ENCODE assay signal across 8 cellular contexts in the genomic region with DNA sequence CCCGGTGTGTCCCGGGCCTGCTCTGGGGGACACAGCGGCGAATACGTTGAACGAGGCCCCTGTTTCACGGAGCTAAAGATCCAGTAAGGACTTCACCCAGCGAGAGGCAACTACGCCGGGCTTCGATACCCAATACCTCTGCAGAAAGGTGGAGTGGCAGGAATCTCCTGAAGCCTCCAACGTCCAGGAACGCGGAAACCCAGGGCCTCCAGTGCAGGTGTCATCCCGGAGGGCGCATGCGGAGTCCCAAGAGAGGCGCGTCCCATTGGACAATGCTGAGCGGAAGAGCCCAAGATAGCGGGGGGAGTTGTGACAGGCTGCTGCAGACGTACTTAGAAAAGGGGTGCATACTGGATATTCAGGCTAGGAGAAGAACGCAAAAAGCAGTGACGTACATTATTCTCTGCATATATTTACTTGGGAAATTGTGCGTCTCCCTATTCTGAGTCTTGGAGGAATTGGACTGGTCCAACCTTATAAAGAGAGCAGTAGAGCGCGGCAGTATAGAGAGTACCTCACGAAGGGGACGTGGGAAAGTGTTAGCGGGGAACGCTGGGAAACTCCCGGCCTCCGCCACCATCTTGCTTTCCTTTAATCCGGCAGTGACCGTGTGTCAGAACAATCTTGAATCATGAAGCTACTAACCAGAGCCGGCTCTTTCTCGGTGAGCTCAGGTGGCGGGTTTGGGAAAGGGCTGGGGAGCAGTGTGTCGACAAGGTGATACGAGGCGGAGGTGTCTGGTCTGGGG. TPM values are rescaled to one million over a fixed set of nuclear protein-coding genes. Genes with fewer than 3 reads are reported as not detected.
DNase-seq lines count a peak whose midpoint lies in the region; ATAC-seq, FAIRE-seq and TF ChIP-seq lines count a peak whose summit lies in the region.

A gene (plus strand): TSS at position 569 of the 748 bp plus-strand sequence. CDS start 63 bp downstream, at position 632.

- peak within 1 kb of the TSS; percentile 87 for H3K27ac ChIP-seq in RWPE1

- DNase-seq in ELF-1 (ENCODE audit: low read depth, low spot score): peak; percentile 93
- DNase-seq in H54 (ENCODE audit: insufficient read length, low spot score): peak; percentile 84
- DNase-seq in LoVo (ENCODE audit: low spot score): peak; percentile 96
- peak; percentile 96 for DNase-seq in RWPE1 (ENCODE audit: low spot score)
- peak; percentile 95 for DNase-seq in fibroblast of peridontal ligament (ENCODE audit: extremely low read depth)
- peak; percentile 83 for DNase-seq in natural killer cell
- DNase-seq in stimulated activated naive CD4-positive, alpha-beta T cell (lab: John Stamatoyannopoulos, UW): peak; percentile 79 to 98 (median 88)

- intact Hi-C loops in natural killer cell (cut with micrococcal nuclease): loop anchor here (1.0 kb wide), 1 partner anchor 345 kb away; no protein-coding TSS in a partner anchor

- H3K27me3 Mint-ChIP-seq in activated T-helper 17 cell treated with anti-CD3 and anti-CD28 coated beads, Interleukin-2, amount 50 U/mL, for 72 hours: no peaks in the 10 kb centered on the region
- H3K27me3 Mint-ChIP-seq in natural killer cell (ENCODE audit: low read depth in 2 of 2): no peaks in the 10 kb centered on the region

- POLR2A ChIA-PET in RWPE1 (lab: Yijun Ruan, JAX; ENCODE audit: low non-redundant PET): no interaction called here

- peak; percentile 93 for ATAC-seq in activated T-helper 17 cell treated with anti-CD3 and anti-CD28 coated beads, Interleukin-2, amount 50 U/mL, for 72 hours (replicated peaks)
- ATAC-seq in natural killer cell: peak; percentile 87 to 95 (median 89)

- peaks cover 44% of the 10 kb centered on the region for H3K36me3 Mint-ChIP-seq in activated T-helper 17 cell treated with anti-CD3 and anti-CD28 coated beads, Interleukin-2, amount 50 U/mL, for 72 hours (ENCODE audit: low read depth)
- H3K36me3 Mint-ChIP-seq in natural killer cell: peaks cover 6% of the 10 kb centered on the region

- H3K27ac Mint-ChIP-seq in activated T-helper 17 cell treated with anti-CD3 and anti-CD28 coated beads, Interleukin-2, amount 50 U/mL, for 72 hours: peak within 1 kb of the TSS; percentile 98
- peak within 1 kb of the TSS; percentile 99 for H3K27ac Mint-ChIP-seq in natural killer cell

- peak; percentile 78 for FAIRE-seq in H54 (lab: Jason Lieb, UNC)

- H3K4me1 Mint-ChIP-seq in activated T-helper 17 cell treated with anti-CD3 and anti-CD28 coated beads, Interleukin-2, amount 50 U/mL, for 72 hours: peaks cover 11% of the 10 kb centered on the region
- peaks cover 45 to 55% of the 10 kb centered on the region in 2 donors for H3K4me1 Mint-ChIP-seq in natural killer cell

- H3K9me3 Mint-ChIP-seq in activated T-helper 17 cell treated with anti-CD3 and anti-CD28 coated beads, Interleukin-2, amount 50 U/mL, for 72 hours: no peaks in the 10 kb centered on the region
- no peaks in the 10 kb centered on the region for H3K9me3 Mint-ChIP-seq in natural killer cell

- CTCF ChIA-PET in RWPE1 (lab: Yijun Ruan, JAX): interaction anchor here (0.6 to 1.4 kb wide), 4 partner anchors 125 to 345 kb away, joined by 3 to 7 read pairs (median 4); no protein-coding TSS in a partner anchor

- TF ChIP-seq CTCF in RWPE1 (conservative IDR thresholded peaks at IDR 0.05; ENCODE audit: low read depth) (no peak), natural killer cell (IDR thresholded peaks at IDR 0.05) (no peak)

- H3K4me3 Mint-ChIP-seq in activated T-helper 17 cell treated with anti-CD3 and anti-CD28 coated beads, Interleukin-2, amount 50 U/mL, for 72 hours: peak within 1 kb of the TSS; percentile 96
- H3K4me3 Mint-ChIP-seq in natural killer cell: peak within 1 kb of the TSS; percentile 98

- peak; percentile 65; the same call in 1 of the 2 replicates for TF ChIP-seq POLR2A in H54 (IDR thresholded peaks at IDR 0.05; ENCODE audit: low read depth, low read length)

RNA-seq across cellular contexts. Expression of the gene that starts here (rescaled TPM):
- total RNA-seq in activated T-helper 17 cell treated with anti-CD3 and anti-CD28 coated beads, Interleukin-2, amount 50 U/mL, for 72 hours: 100 to 1,000 TPM; 202 to 322 TPM
- total RNA-seq in natural killer cell: 100 to 1,000 TPM; 162 to 177 (median 177) TPM

Comparison
In these comparisons a context has a peak if more than half of its experiments do, and no peak if none do; other contexts are left out.
1. Peak in every context shown above with its lines: DNase-seq, ATAC-seq and H3K27ac ChIP-seq.